21 cellular contexts compared by ENCODE assay signal in the genomic region with DNA sequence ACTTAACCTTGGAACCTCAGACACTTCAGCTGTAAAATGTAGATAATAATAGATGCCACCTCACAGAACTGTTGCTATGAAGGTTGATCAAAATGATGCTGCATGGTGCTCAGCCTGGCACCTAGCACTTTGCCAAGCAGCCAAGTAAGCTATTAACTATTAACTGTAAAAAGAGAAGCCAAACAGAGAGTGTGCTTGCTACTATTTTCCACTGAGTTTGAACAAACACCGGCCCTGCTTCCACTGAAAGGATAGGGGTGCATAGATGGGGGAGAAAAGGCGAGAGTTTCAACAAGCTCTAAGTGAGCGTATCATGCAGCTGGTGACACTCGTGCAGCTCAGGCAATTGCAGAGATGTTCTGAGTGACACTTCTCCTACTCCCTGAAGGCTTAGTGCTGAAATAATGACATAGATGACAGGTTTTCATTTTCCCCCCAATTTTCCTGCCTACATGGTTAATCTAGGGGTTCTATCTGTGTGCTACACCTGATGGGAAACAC.
"Had no signal": no experiment of that assay in that cellular context is flagged by ENCODE, and none has a peak within 500 bp of the region (broad histone marks: within the 10 kb centered on the region; RNA-seq: fewer than 3 reads in every experiment).

No MANE protein-coding gene starts in this region.

- H2AFZ ChIP-seq: hepatocyte had no signal

- H3K4me2 ChIP-seq: hepatocyte had no signal

- H3K9me3 ChIP-seq: prostate gland, thyroid gland had no signal

- ATAC-seq: activated CD8-positive, alpha-beta memory T cell treated with anti-CD3 and anti-CD28 coated beads, Interleukin-2, amount 10 ng/mL, durations not matched to agents 7 days and 5 days; activated CD8-positive, alpha-beta T cell treated with anti-CD3 and anti-CD28 coated beads for 36 hours; foreskin keratinocyte; right cardiac atrium; stimulated activated naive CD8-positive, alpha-beta T cell treated with anti-CD3 and anti-CD28 coated beads, Interleukin-15, Interleukin-2, amounts not matched to agents 100 U/mL and 50 U/mL, for 24 hours had no signal

- H3K4me3 ChIP-seq: hepatocyte, prostate gland, thyroid gland had no signal

- H3K27me3 ChIP-seq: brain microvascular endothelial cell, foreskin keratinocyte, hepatocyte, thyroid gland had no signal

- H3K4me1 ChIP-seq: foreskin keratinocyte, prostate gland, thyroid gland had no signal

- DNase-seq: activated CD4-positive, alpha-beta T cell treated with anti-CD3 and anti-CD28 coated beads, Interleukin-2, amount 10 ng/mL, durations not matched to agents 7 days and 5 days; activated CD8-positive, alpha-beta memory T cell treated with anti-CD3 and anti-CD28 coated beads, Interleukin-2, amount 10 ng/mL, durations not matched to agents 7 days and 5 days; activated CD8-positive, alpha-beta T cell treated with anti-CD3 and anti-CD28 coated beads for 36 hours; activated gamma-delta T cell; activated naive CD4-positive, alpha-beta T cell treated with anti-CD3 and anti-CD28 coated beads, Interleukin-2, amount 50 U/mL, for 16 hours; activated T-cell treated with anti-CD3 and anti-CD28 coated beads for 4 hours; aorta; brain microvascular endothelial cell; central memory CD4-positive, alpha-beta T cell; dermis blood vessel endothelial cell; effector memory CD4-positive, alpha-beta T cell; foreskin keratinocyte; immature natural killer cell; occipital lobe; right cardiac atrium; stimulated activated CD4-positive, alpha-beta T cell treated with anti-CD3 and anti-CD28 coated beads, Interleukin-12 subunit alpha, Interleukin-12 subunit beta, amount 100 ng/mL, for 4 hours; stimulated activated CD4-positive, alpha-beta T cell treated with anti-CD3 and anti-CD28 coated beads, Interleukin-4, amount 100 ng/mL, for 4 hours; stimulated activated naive CD8-positive, alpha-beta T cell treated with anti-CD3 and anti-CD28 coated beads, Interleukin-15, Interleukin-2, amounts not matched to agents 100 U/mL and 50 U/mL, for 24 hours; thyroid gland had no signal

- H3K36me3 ChIP-seq: brain microvascular endothelial cell, prostate gland, thyroid gland had no signal

- H3K27ac ChIP-seq: brain microvascular endothelial cell, foreskin keratinocyte, hepatocyte, prostate gland, thyroid gland had no signal
